Comparison of ENCODE assay signal across 1 cellular context in genomic region chr2:120272763-120273481, GRCh38.
TF ChIP-seq lines count a peak whose summit lies in the region.

No MANE protein-coding gene starts in this region.

TF ChIP-seq in HepG2, 621 proteins besides CTCF, POLR2A, EP300 and RAD21 (continued from another document and continues in another):
- no peak for TF ChIP-seq KIAA2018 (CRISPR knock-in tag; IDR thresholded peaks at IDR 0.05; ENCODE audit: borderline replicate concordance)
- TF ChIP-seq NFYC (CRISPR knock-in tag; IDR thresholded peaks at IDR 0.05): no peak
- no peak for TF ChIP-seq KAT2B (IDR thresholded peaks at IDR 0.05; ENCODE audit: borderline replicate concordance, low read depth, low read length)
- TF ChIP-seq ZNF570 (CRISPR knock-in tag; IDR thresholded peaks at IDR 0.05; ENCODE audit: borderline replicate concordance): no peak
- peak; percentile 56 for TF ChIP-seq ZGPAT (CRISPR knock-in tag; IDR thresholded peaks at IDR 0.05)
- TF ChIP-seq JUND (CRISPR knock-in tag; IDR thresholded peaks at IDR 0.05): peak; percentile 40; the same call in 1 of the 2 replicates
- TF ChIP-seq FIP1L1 (IDR thresholded peaks at IDR 0.05; ENCODE audit: borderline replicate concordance, insufficient read depth, low read depth, low read length): no peak
- TF ChIP-seq ZNF543 (CRISPR knock-in tag; IDR thresholded peaks at IDR 0.05): peak; percentile 48; the same call in 1 of the 2 replicates
- peak; percentile 58; the same call in 1 of the 2 replicates for TF ChIP-seq ZNF710 (CRISPR knock-in tag; IDR thresholded peaks at IDR 0.05; ENCODE audit: borderline replicate concordance)
- peak; percentile 60; the same call in 1 of the 2 replicates for TF ChIP-seq SIX1 (CRISPR knock-in tag; IDR thresholded peaks at IDR 0.05; ENCODE audit: borderline replicate concordance)
- TF ChIP-seq DNMT3B (CRISPR knock-in tag; conservative IDR thresholded peaks at IDR 0.05): 0 out of 2 replicates have a peak, but pooled peaks have one; percentile 57
- no peak for TF ChIP-seq ZNF563 (CRISPR knock-in tag; IDR thresholded peaks at IDR 0.05)
- no peak; the same call in 1 of the 2 replicates for TF ChIP-seq RBAK (CRISPR knock-in tag; IDR thresholded peaks at IDR 0.05)
- TF ChIP-seq ZNF709 (CRISPR knock-in tag; IDR thresholded peaks at IDR 0.05): no peak
- TF ChIP-seq U2AF2 (IDR thresholded peaks at IDR 0.05; ENCODE audit: low read depth, low read length): no peak
- TF ChIP-seq GABPA (IDR thresholded peaks at IDR 0.05; ENCODE audit: low read depth, low read length): no peak
- TF ChIP-seq GABPA (CRISPR knock-in tag; IDR thresholded peaks at IDR 0.05; ENCODE audit: low read depth): no peak
- peak; percentile 64; the same call in 1 of the 2 replicates for TF ChIP-seq SIX4 (CRISPR knock-in tag; IDR thresholded peaks at IDR 0.05)
- no peak for TF ChIP-seq NCOA5 (CRISPR knock-in tag; IDR thresholded peaks at IDR 0.05)
- TF ChIP-seq ZKSCAN8 (CRISPR knock-in tag; IDR thresholded peaks at IDR 0.05; ENCODE audit: borderline replicate concordance): peak; percentile 78
- no peak for TF ChIP-seq SNAPC5 (CRISPR knock-in tag; IDR thresholded peaks at IDR 0.05; ENCODE audit: borderline replicate concordance)
- TF ChIP-seq NFRKB (IDR thresholded peaks at IDR 0.05): no peak
- TF ChIP-seq ARID4A (CRISPR knock-in tag; IDR thresholded peaks at IDR 0.05; ENCODE audit: borderline replicate concordance): peak; percentile 55; the same call in 1 of the 2 replicates
- TF ChIP-seq PBX2 (CRISPR knock-in tag; IDR thresholded peaks at IDR 0.05): no peak
- TF ChIP-seq ZNF616 (CRISPR knock-in tag; IDR thresholded peaks at IDR 0.05; ENCODE audit: low read depth): no peak
- no peak for TF ChIP-seq SSRP1 (CRISPR knock-in tag; IDR thresholded peaks at IDR 0.05)
- no peak for TF ChIP-seq SKIL (CRISPR knock-in tag; IDR thresholded peaks at IDR 0.05; ENCODE audit: borderline replicate concordance)
- peak; percentile 25; the same call in 1 of the 2 replicates for TF ChIP-seq KLF6 (CRISPR knock-in tag; IDR thresholded peaks at IDR 0.05)
- no peak for TF ChIP-seq TBX3 (IDR thresholded peaks at IDR 0.05; ENCODE audit: borderline replicate concordance)
- TF ChIP-seq TEAD3 (CRISPR knock-in tag; optimal IDR thresholded peaks at IDR 0.05; ENCODE audit: borderline replicate concordance): peak; percentile 94
- TF ChIP-seq NR2F1 (CRISPR knock-in tag; IDR thresholded peaks at IDR 0.05): no peak
- TF ChIP-seq ZNF749 (CRISPR knock-in tag; IDR thresholded peaks at IDR 0.05; ENCODE audit: borderline replicate concordance): no peak
- TF ChIP-seq PREB (CRISPR knock-in tag; IDR thresholded peaks at IDR 0.05): no peak
- no peak for TF ChIP-seq ZBTB14 (CRISPR knock-in tag; IDR thresholded peaks at IDR 0.05)
- TF ChIP-seq THAP8 (CRISPR knock-in tag; IDR thresholded peaks at IDR 0.05; ENCODE audit: borderline replicate concordance): no peak
